ENCODE assay signal across 1 cellular context in genomic region chr4:98617358-98618047, GRCh38.
TF ChIP-seq lines count a peak whose summit lies in the region.

No MANE protein-coding gene starts in this region.

TF ChIP-seq in SK-N-SH, 30 proteins besides CTCF, POLR2A, EP300 and RAD21 (continued from another document):
- TF ChIP-seq REST (IDR thresholded peaks at IDR 0.05; ENCODE audit: low read depth, low read length), result peak; percentile 42; the same call in 1 of the 2 replicates
TF ChIP-seq in SK-N-SH: peak in this region for 1.
